27 cellular contexts compared by ENCODE assay signal in genomic region chr14:22188346-22188745, GRCh38.
"Had no signal": no experiment of that assay in that cellular context is flagged by ENCODE, and none has a peak within 500 bp of the region (broad histone marks: within the 10 kb centered on the region; RNA-seq: fewer than 3 reads in every experiment).

No MANE protein-coding gene starts in this region.

- ATAC-seq: natural killer cell; psoas muscle; right cardiac atrium; sciatic nerve; stimulated activated memory B cell treated with anti-CD40 and anti-IgM and Interleukin-4, amounts not matched to agents 10 μg/mL and 1 μg/mL and 100 μg/mL, for 72 hours; stimulated activated naive CD8-positive, alpha-beta T cell treated with anti-CD3 and anti-CD28 coated beads, Interleukin-15, amount 100 ng/mL, for 72 hours; stimulated activated naive CD8-positive, alpha-beta T cell treated with anti-CD3 and anti-CD28 coated beads, Interleukin-15, Interleukin-2, amounts not matched to agents 100 U/mL and 50 U/mL, for 24 hours; upper lobe of right lung had no signal

- DNase-seq: natural killer cell; occipital lobe; ovary; posterior cingulate gyrus; psoas muscle; right cardiac atrium; spleen; stimulated activated CD4-positive, alpha-beta T cell treated with anti-CD3 and anti-CD28 coated beads, Interleukin-12 subunit alpha, Interleukin-12 subunit beta, amount 100 ng/mL, for 4 hours; stimulated activated CD4-positive, alpha-beta T cell treated with anti-CD3 and anti-CD28 coated beads, Interleukin-1b, Interleukin-23, amount 100 ng/mL, for 48 hours; stimulated activated CD4-positive, alpha-beta T cell treated with anti-CD3 and anti-CD28 coated beads, Interleukin-4, amount 100 ng/mL, for 1 hour; stimulated activated CD4-positive, alpha-beta T cell treated with anti-CD3 and anti-CD28 coated beads, Interleukin-4, amount 100 ng/mL, for 4 hours; stimulated activated CD8-positive, alpha-beta memory T cell treated with anti-CD3 and anti-CD28 coated beads, Interleukin-4, amount 100 ng/mL, for 48 hours; stimulated activated naive CD4-positive, alpha-beta T cell; stimulated activated naive CD8-positive, alpha-beta T cell treated with anti-CD3 and anti-CD28 coated beads, Interleukin-15, amount 100 ng/mL, for 72 hours; stimulated activated naive CD8-positive, alpha-beta T cell treated with anti-CD3 and anti-CD28 coated beads, Interleukin-15, Interleukin-2, amounts not matched to agents 100 U/mL and 50 U/mL, for 24 hours; substantia nigra; testis; tibial artery; transverse colon; upper lobe of right lung; uterus had no signal

- H3K4me3 ChIP-seq: neural progenitor cell, ovary, psoas muscle, skin epidermis, smooth muscle cell, spleen, suprapubic skin, testis, tibial artery, transverse colon, upper lobe of right lung, uterus had no signal
